34 cellular contexts compared by ENCODE assay signal in genomic region chr12:76424941-76425340, GRCh38.
"Had no signal": no experiment of that assay in that cellular context is flagged by ENCODE, and none has a peak within 500 bp of the region (broad histone marks: within the 10 kb centered on the region; RNA-seq: fewer than 3 reads in every experiment).

No MANE protein-coding gene starts in this region.

- FAIRE-seq: frontal cortex had no signal

- H3K27ac Mint-ChIP-seq: activated CD4-positive, alpha-beta memory T cell treated with anti-CD3 and anti-CD28 coated beads for 36 hours; activated CD4-positive, alpha-beta T cell treated with anti-CD3 and anti-CD28 coated beads for 36 hours; activated CD4-positive, alpha-beta T cell treated with anti-CD3 and anti-CD28 coated beads, Interleukin-2, amount 10 ng/mL, durations not matched to agents 24 days and 14 days; activated CD8-positive, alpha-beta memory T cell treated with anti-CD3 and anti-CD28 coated beads, Interleukin-2, amount 10 ng/mL, durations not matched to agents 7 days and 5 days; activated CD8-positive, alpha-beta T cell treated with anti-CD3 and anti-CD28 coated beads, Interleukin-2, amount 10 ng/mL, durations not matched to agents 7 days and 5 days; activated naive CD4-positive, alpha-beta T cell treated with anti-CD3 and anti-CD28 coated beads for 36 hours; activated naive CD4-positive, alpha-beta T cell treated with anti-CD3 and anti-CD28 coated beads, Interleukin-2, amount 50 U/mL, for 24 hours; activated naive CD8-positive, alpha-beta T cell treated with anti-CD3 and anti-CD28 coated beads for 36 hours; activated naive CD8-positive, alpha-beta T cell treated with anti-CD3 and anti-CD28 coated beads, Interleukin-2, amount 50 U/mL, for 24 hours; activated T-helper 1 cell treated with anti-CD3 and anti-CD28 coated beads, Interleukin-12 subunit alpha, Interleukin-12 subunit beta, Interleukin-2, Interleukin-4 antibody, amounts not matched to agents 30 ng/mL and 10 ng/mL and 1 ng/mL, durations not matched to agents 14 hours and 24 hours and 36 hours; activated T-helper 2 cell treated with anti-CD3 and anti-CD28 coated beads, Interferon-gamma antibody, Interleukin-2, Interleukin-4, amounts not matched to agents 10 μg/mL and 5 μg/mL and 100 μg/mL, durations not matched to agents 14 hours and 24 hours and 36 hours; brain; endodermal cell; T-helper 17 cell had no signal

- DNase-seq: activated CD4-positive, alpha-beta memory T cell treated with anti-CD3 and anti-CD28 coated beads for 36 hours; activated CD4-positive, alpha-beta T cell treated with anti-CD3 and anti-CD28 coated beads for 36 hours; activated CD4-positive, alpha-beta T cell treated with anti-CD3 and anti-CD28 coated beads, Interleukin-2, amount 10 ng/mL, durations not matched to agents 24 days and 14 days; activated CD4-positive, CD25-positive, alpha-beta regulatory T cell; activated CD4-positive, CD25-positive, alpha-beta regulatory T cell treated with anti-CD3 and anti-CD28 coated beads, Interleukin-2, amount 50 U/mL, for 72 hours; activated CD8-positive, alpha-beta memory T cell treated with anti-CD3 and anti-CD28 coated beads, Interleukin-2, amount 10 ng/mL, durations not matched to agents 7 days and 5 days; activated CD8-positive, alpha-beta memory T cell treated with anti-CD3 and anti-CD28 coated beads, Interleukin-2, amount 50 U/mL, for 4 hours; activated CD8-positive, alpha-beta T cell treated with anti-CD3 and anti-CD28 coated beads, Interleukin-2, amount 10 ng/mL, durations not matched to agents 7 days and 5 days; activated effector memory CD4-positive, alpha-beta T cell treated with anti-CD3 and anti-CD28 coated beads, Interleukin-2, amount 50 U/mL, for 16 hours; activated naive CD4-positive, alpha-beta T cell treated with anti-CD3 and anti-CD28 coated beads for 36 hours; activated naive CD8-positive, alpha-beta T cell treated with anti-CD3 and anti-CD28 coated beads for 36 hours; activated naive CD8-positive, alpha-beta T cell treated with anti-CD3 and anti-CD28 coated beads, Interleukin-2, amount 50 U/mL, for 24 hours; activated T-cell treated with anti-CD3 and anti-CD28 coated beads, Interleukin-2, amount 50 U/mL, for 1 hour; activated T-cell treated with anti-CD3 and anti-CD28 coated beads, Interleukin-2, amount 50 U/mL, for 48 hours; adrenal gland; amygdala; aorta; central memory CD4-positive, alpha-beta T cell; cerebellar nuclear complex; colonic mucosa; effector CD8-positive, alpha-beta T cell; endodermal cell; foreskin fibroblast; head of caudate nucleus; T-helper 1 cell; T-helper 17 cell had no signal

- H3K4me3 Mint-ChIP-seq: activated CD4-positive, alpha-beta memory T cell treated with anti-CD3 and anti-CD28 coated beads for 36 hours; activated CD4-positive, alpha-beta T cell treated with anti-CD3 and anti-CD28 coated beads for 36 hours; activated CD4-positive, alpha-beta T cell treated with anti-CD3 and anti-CD28 coated beads, Interleukin-2, amount 10 ng/mL, durations not matched to agents 24 days and 14 days; activated CD8-positive, alpha-beta memory T cell treated with anti-CD3 and anti-CD28 coated beads, Interleukin-2, amount 10 ng/mL, durations not matched to agents 7 days and 5 days; activated CD8-positive, alpha-beta T cell treated with anti-CD3 and anti-CD28 coated beads, Interleukin-2, amount 10 ng/mL, durations not matched to agents 7 days and 5 days; activated naive CD4-positive, alpha-beta T cell treated with anti-CD3 and anti-CD28 coated beads for 36 hours; activated naive CD4-positive, alpha-beta T cell treated with anti-CD3 and anti-CD28 coated beads, Interleukin-2, amount 50 U/mL, for 24 hours; activated naive CD8-positive, alpha-beta T cell treated with anti-CD3 and anti-CD28 coated beads for 36 hours; activated naive CD8-positive, alpha-beta T cell treated with anti-CD3 and anti-CD28 coated beads, Interleukin-2, amount 50 U/mL, for 24 hours; activated T-helper 1 cell treated with anti-CD3 and anti-CD28 coated beads, Interleukin-12 subunit alpha, Interleukin-12 subunit beta, Interleukin-2, Interleukin-4 antibody, amounts not matched to agents 30 ng/mL and 10 ng/mL and 1 ng/mL, durations not matched to agents 14 hours and 24 hours and 36 hours; brain; endodermal cell; T-helper 17 cell had no signal

- H3K4me1 ChIP-seq: breast epithelium, colonic mucosa had no signal

- H3K9me3 ChIP-seq: colonic mucosa had no signal

- H3K36me3 ChIP-seq: adrenal gland, breast epithelium, cardiac muscle cell, colonic mucosa had no signal

- ATAC-seq: activated CD4-positive, alpha-beta T cell treated with anti-CD3 and anti-CD28 coated beads for 36 hours; activated CD8-positive, alpha-beta memory T cell treated with anti-CD3 and anti-CD28 coated beads, Interleukin-2, amount 10 ng/mL, durations not matched to agents 7 days and 5 days; activated CD8-positive, alpha-beta T cell treated with anti-CD3 and anti-CD28 coated beads, Interleukin-2, amount 10 ng/mL, durations not matched to agents 7 days and 5 days; activated naive CD8-positive, alpha-beta T cell treated with anti-CD3 and anti-CD28 coated beads, Interleukin-2, amount 50 U/mL, for 24 hours; esophagus mucosa; T-helper 17 cell had no signal

- H3K27ac ChIP-seq: adrenal gland, breast epithelium, cardiac muscle cell, colonic mucosa had no signal

- H3K4me3 ChIP-seq: adrenal gland, breast epithelium, cardiac muscle cell, colonic mucosa had no signal

- H3K4me1 Mint-ChIP-seq: activated CD8-positive, alpha-beta memory T cell treated with anti-CD3 and anti-CD28 coated beads, Interleukin-2, amount 10 ng/mL, durations not matched to agents 7 days and 5 days had no signal

- H3K27me3 ChIP-seq: adrenal gland, breast epithelium, cardiac muscle cell, colonic mucosa had no signal

- H3K27me3 Mint-ChIP-seq: activated CD4-positive, alpha-beta memory T cell treated with anti-CD3 and anti-CD28 coated beads for 36 hours; activated CD4-positive, alpha-beta T cell treated with anti-CD3 and anti-CD28 coated beads for 36 hours; activated CD4-positive, alpha-beta T cell treated with anti-CD3 and anti-CD28 coated beads, Interleukin-2, amount 10 ng/mL, durations not matched to agents 24 days and 14 days; activated CD8-positive, alpha-beta memory T cell treated with anti-CD3 and anti-CD28 coated beads, Interleukin-2, amount 10 ng/mL, durations not matched to agents 7 days and 5 days; activated naive CD4-positive, alpha-beta T cell treated with anti-CD3 and anti-CD28 coated beads, Interleukin-2, amount 50 U/mL, for 24 hours; activated naive CD8-positive, alpha-beta T cell treated with anti-CD3 and anti-CD28 coated beads for 36 hours; activated naive CD8-positive, alpha-beta T cell treated with anti-CD3 and anti-CD28 coated beads, Interleukin-2, amount 50 U/mL, for 24 hours; brain; T-helper 17 cell had no signal
